Comparison of ENCODE assay signal across 13 cellular contexts in genomic region chr1:28147264-28148094, GRCh38. TPM values are rescaled to one million over a fixed set of nuclear protein-coding genes. Genes with fewer than 3 reads are reported as not detected.
DNase-seq lines count a peak whose midpoint lies in the region; ATAC-seq, FAIRE-seq and TF ChIP-seq lines count a peak whose summit lies in the region.
"Had no signal": no experiment of that assay in that cellular context is flagged by ENCODE, and none has a peak within 500 bp of the region (broad histone marks: within the 10 kb centered on the region; RNA-seq: fewer than 3 reads in every experiment).

No MANE protein-coding gene starts in this region.

- H3K36me3 Mint-ChIP-seq in glutamatergic neuron (ENCODE audit: unreplicated experiment) = peaks cover 7% of the 10 kb centered on the region
- peaks cover 3% of the 10 kb centered on the region for H3K36me3 Mint-ChIP-seq in activated CD8-positive, alpha-beta T cell treated with anti-CD3 and anti-CD28 coated beads for 36 hours (ENCODE audit: low read depth)
- H3K36me3 Mint-ChIP-seq: natural killer cell had no signal

- ATAC-seq in GM21576 (IDR thresholded peaks at IDR 0.05; ENCODE audit: unreplicated experiment) (peak; percentile 21), HG03432 (IDR thresholded peaks at IDR 0.05; ENCODE audit: unreplicated experiment) (peak; percentile 12)
- no peak for ATAC-seq in activated CD8-positive, alpha-beta T cell treated with anti-CD3 and anti-CD28 coated beads for 36 hours
- ATAC-seq: natural killer cell had no signal

- CTCF ChIA-PET in activated CD8-positive, alpha-beta T cell treated with anti-CD3 and anti-CD28 coated beads for 36 hours (lab: Charles Lee) = no interaction called here

- TF ChIP-seq CTCF in glutamatergic neuron (IDR thresholded peaks at IDR 0.05; ENCODE audit: partially characterized antibody, unreplicated experiment) = no peak
- TF ChIP-seq CTCF in activated CD8-positive, alpha-beta T cell treated with anti-CD3 and anti-CD28 coated beads for 36 hours (IDR thresholded peaks at IDR 0.05) = no peak

- H3K27ac Mint-ChIP-seq in glutamatergic neuron (ENCODE audit: unreplicated experiment) = no peak overlapping the region
- no peak overlapping the region for H3K27ac Mint-ChIP-seq in activated CD8-positive, alpha-beta T cell treated with anti-CD3 and anti-CD28 coated beads for 36 hours
- H3K27ac Mint-ChIP-seq: natural killer cell; stimulated activated naive CD8-positive, alpha-beta T cell treated with anti-CD3 and anti-CD28 coated beads, Interleukin-15, Interleukin-2, amounts not matched to agents 100 ng/mL and 50 ng/mL, for 24 hours had no signal

- no peaks in the 10 kb centered on the region for H3K4me1 Mint-ChIP-seq in glutamatergic neuron (ENCODE audit: low read depth, unreplicated experiment)
- H3K4me1 Mint-ChIP-seq in activated CD8-positive, alpha-beta T cell treated with anti-CD3 and anti-CD28 coated beads for 36 hours (ENCODE audit: low read depth) = peaks cover 16% of the 10 kb centered on the region
- H3K4me1 Mint-ChIP-seq: immature natural killer cell, natural killer cell had no signal

- no peaks in the 10 kb centered on the region for H3K27me3 Mint-ChIP-seq in glutamatergic neuron (ENCODE audit: unreplicated experiment)
- no peaks in the 10 kb centered on the region for H3K27me3 Mint-ChIP-seq in activated CD8-positive, alpha-beta T cell treated with anti-CD3 and anti-CD28 coated beads for 36 hours
- H3K27me3 Mint-ChIP-seq: stimulated activated naive CD8-positive, alpha-beta T cell treated with anti-CD3 and anti-CD28 coated beads, Interleukin-15, Interleukin-2, amounts not matched to agents 100 ng/mL and 50 ng/mL, for 24 hours had no signal

- no peak for FAIRE-seq in GM12892 (lab: Jason Lieb, UNC)
- FAIRE-seq: astrocyte had no signal

- no peaks in the 10 kb centered on the region for H3K9me3 Mint-ChIP-seq in glutamatergic neuron (ENCODE audit: unreplicated experiment)
- no peaks in the 10 kb centered on the region for H3K9me3 Mint-ChIP-seq in activated CD8-positive, alpha-beta T cell treated with anti-CD3 and anti-CD28 coated beads for 36 hours
- H3K9me3 Mint-ChIP-seq: natural killer cell; stimulated activated naive CD8-positive, alpha-beta T cell treated with anti-CD3 and anti-CD28 coated beads, Interleukin-15, Interleukin-2, amounts not matched to agents 100 ng/mL and 50 ng/mL, for 24 hours had no signal

- TF ChIP-seq POLR2A in GM12892 (IDR thresholded peaks at IDR 0.05; ENCODE audit: low read depth, low read length) = no peak

- intact Hi-C loops in activated CD8-positive, alpha-beta T cell treated with anti-CD3 and anti-CD28 coated beads for 36 hours (cut with micrococcal nuclease) = no loop called here

- H3K4me3 Mint-ChIP-seq in glutamatergic neuron (ENCODE audit: unreplicated experiment) = no peak overlapping the region
- H3K4me3 Mint-ChIP-seq in activated CD8-positive, alpha-beta T cell treated with anti-CD3 and anti-CD28 coated beads for 36 hours = no peak overlapping the region
- H3K4me3 Mint-ChIP-seq: immature natural killer cell; natural killer cell; stimulated activated naive CD8-positive, alpha-beta T cell treated with anti-CD3 and anti-CD28 coated beads, Interleukin-15, Interleukin-2, amounts not matched to agents 100 ng/mL and 50 ng/mL, for 24 hours had no signal

- DNase-seq in ELR (ENCODE audit: low read depth) (peak; percentile 26), glutamatergic neuron (peak; percentile 27), GM12892 (ENCODE audit: insufficient read length) (no peak), NCI-H2196 treated with DMSO at 0.1 percent for 48 hours (lab: John Stamatoyannopoulos, UW; ENCODE audit: unreplicated experiment) (no peak)
- DNase-seq in activated CD8-positive, alpha-beta T cell treated with anti-CD3 and anti-CD28 coated beads for 36 hours = no peak
- no peak for DNase-seq in stimulated activated CD4-positive, alpha-beta T cell treated with anti-CD3 and anti-CD28 coated beads, Interleukin-4, amount 100 ng/mL, for 4 hours
- DNase-seq: immature natural killer cell, natural killer cell, NCI-H510A had no signal

- POLR2A ChIA-PET in activated CD8-positive, alpha-beta T cell treated with anti-CD3 and anti-CD28 coated beads for 36 hours (lab: Charles Lee) = interaction anchor here (0.6 to 1.6 kb wide), 3 partner anchors 10 to 46 kb away, joined by 3 to 4 read pairs (median 4); no protein-coding TSS in a partner anchor

RNA-seq across cellular contexts. Expression of gene PTAFR, which starts 29.0 kb away (rescaled TPM):
- total RNA-seq in glutamatergic neuron (ENCODE audit: unreplicated experiment) = 0.54 TPM
- under 1 TPM; 0.16 to 0.25 TPM for total RNA-seq in activated CD8-positive, alpha-beta T cell treated with anti-CD3 and anti-CD28 coated beads for 36 hours
- polyA plus RNA-seq in GM12892 (2012; ENCODE audit: missing spikeins) = 11.6 TPM

RNA-seq across cellular contexts. Expression of gene EYA3, which starts 59.1 kb away (rescaled TPM):
- 25.3 TPM for total RNA-seq in glutamatergic neuron (ENCODE audit: unreplicated experiment)
- 10 to 100 TPM; 34.6 to 34.9 TPM for total RNA-seq in activated CD8-positive, alpha-beta T cell treated with anti-CD3 and anti-CD28 coated beads for 36 hours
- polyA plus RNA-seq in GM12892 (2012; ENCODE audit: missing spikeins) = 20.2 TPM

Comparison
In these comparisons a context has a peak if more than half of its experiments do, and no peak if none do; other contexts are left out.
1. DNase-seq: peak in ELR (single experiment) and glutamatergic neuron (single experiment); none in activated CD8-positive, alpha-beta T cell treated with anti-CD3 and anti-CD28 coated beads for 36 hours (single experiment), stimulated activated CD4-positive, alpha-beta T cell treated with anti-CD3 and anti-CD28 coated beads, Interleukin-4, amount 100 ng/mL, for 4 hours (0 of 2), GM12892 (single experiment) and NCI-H2196 treated with DMSO at 0.1 percent for 48 hours (single experiment).